1 cellular context compared by ENCODE assay signal in genomic region chr1:193703101-193703500, GRCh38.
TF ChIP-seq lines count a peak whose summit lies in the region.

No MANE protein-coding gene starts in this region.

TF ChIP-seq in SK-N-SH treated with all-trans-retinoic acid at 6 μM for 48 hours, 23 proteins besides CTCF, POLR2A, EP300 and RAD21 (continued from another document):
- no peak for TF ChIP-seq TSHZ2 (CRISPR knock-in tag; IDR thresholded peaks at IDR 0.05)
- no peak for TF ChIP-seq PATZ1 (CRISPR knock-in tag; IDR thresholded peaks at IDR 0.05; ENCODE audit: borderline replicate concordance)
- no peak for TF ChIP-seq TOX (CRISPR knock-in tag; IDR thresholded peaks at IDR 0.05; ENCODE audit: borderline replicate concordance)
- no peak for TF ChIP-seq ZNF8 (CRISPR knock-in tag; IDR thresholded peaks at IDR 0.05)
- no peak for TF ChIP-seq ISL1 (CRISPR knock-in tag; IDR thresholded peaks at IDR 0.05)
- no peak for TF ChIP-seq ZNF70 (CRISPR knock-in tag; IDR thresholded peaks at IDR 0.05)
- TF ChIP-seq GLIS3 (CRISPR knock-in tag; IDR thresholded peaks at IDR 0.05) = no peak
- TF ChIP-seq PPARA (CRISPR knock-in tag; IDR thresholded peaks at IDR 0.05; ENCODE audit: borderline replicate concordance) = no peak
- TF ChIP-seq RARB (CRISPR knock-in tag; IDR thresholded peaks at IDR 0.05) = no peak
- no peak for TF ChIP-seq TCF4 (CRISPR knock-in tag; IDR thresholded peaks at IDR 0.05; ENCODE audit: borderline replicate concordance)
- no peak for TF ChIP-seq OSR1 (CRISPR knock-in tag; IDR thresholded peaks at IDR 0.05)
- TF ChIP-seq CSRNP3 (CRISPR knock-in tag; IDR thresholded peaks at IDR 0.05) = no peak
- no peak for TF ChIP-seq ZC3H10 (CRISPR knock-in tag; IDR thresholded peaks at IDR 0.05)
- no peak for TF ChIP-seq BACH2 (CRISPR knock-in tag; IDR thresholded peaks at IDR 0.05; ENCODE audit: borderline replicate concordance)
- no peak for TF ChIP-seq CREB5 (CRISPR knock-in tag; IDR thresholded peaks at IDR 0.05; ENCODE audit: low read depth)
- no peak for TF ChIP-seq ARNTL (CRISPR knock-in tag; IDR thresholded peaks at IDR 0.05; ENCODE audit: borderline replicate concordance, low read depth)
